ENCODE assay signal across 1 cellular context in the genomic region with DNA sequence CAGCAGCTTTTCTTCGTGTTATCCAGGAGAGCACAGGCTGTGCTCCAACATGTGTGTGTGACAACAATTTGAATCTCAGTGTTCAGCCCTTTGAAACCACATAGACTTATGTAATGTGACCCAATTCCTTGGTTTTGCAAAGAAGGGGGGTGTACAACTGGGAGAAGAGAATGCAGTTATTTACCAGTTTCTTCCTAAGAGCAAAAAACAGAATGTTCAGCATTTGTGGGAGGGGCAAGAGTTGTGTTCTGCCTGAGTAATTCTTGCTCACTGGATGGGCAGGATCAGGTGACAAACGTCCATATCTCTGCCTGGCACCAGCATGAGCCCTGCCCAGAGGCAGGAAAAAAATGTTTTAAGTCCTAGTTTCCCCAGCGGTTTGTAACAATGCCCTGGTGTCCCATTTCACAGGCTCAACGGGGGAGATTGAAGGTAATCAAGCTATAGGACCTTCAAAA.
TF ChIP-seq lines count a peak whose summit lies in the region.

No MANE protein-coding gene starts in this region.

TF ChIP-seq in WTC11, 78 proteins besides CTCF, POLR2A, EP300 and RAD21 (continued from another document):
- TF ChIP-seq, protein P1, sequence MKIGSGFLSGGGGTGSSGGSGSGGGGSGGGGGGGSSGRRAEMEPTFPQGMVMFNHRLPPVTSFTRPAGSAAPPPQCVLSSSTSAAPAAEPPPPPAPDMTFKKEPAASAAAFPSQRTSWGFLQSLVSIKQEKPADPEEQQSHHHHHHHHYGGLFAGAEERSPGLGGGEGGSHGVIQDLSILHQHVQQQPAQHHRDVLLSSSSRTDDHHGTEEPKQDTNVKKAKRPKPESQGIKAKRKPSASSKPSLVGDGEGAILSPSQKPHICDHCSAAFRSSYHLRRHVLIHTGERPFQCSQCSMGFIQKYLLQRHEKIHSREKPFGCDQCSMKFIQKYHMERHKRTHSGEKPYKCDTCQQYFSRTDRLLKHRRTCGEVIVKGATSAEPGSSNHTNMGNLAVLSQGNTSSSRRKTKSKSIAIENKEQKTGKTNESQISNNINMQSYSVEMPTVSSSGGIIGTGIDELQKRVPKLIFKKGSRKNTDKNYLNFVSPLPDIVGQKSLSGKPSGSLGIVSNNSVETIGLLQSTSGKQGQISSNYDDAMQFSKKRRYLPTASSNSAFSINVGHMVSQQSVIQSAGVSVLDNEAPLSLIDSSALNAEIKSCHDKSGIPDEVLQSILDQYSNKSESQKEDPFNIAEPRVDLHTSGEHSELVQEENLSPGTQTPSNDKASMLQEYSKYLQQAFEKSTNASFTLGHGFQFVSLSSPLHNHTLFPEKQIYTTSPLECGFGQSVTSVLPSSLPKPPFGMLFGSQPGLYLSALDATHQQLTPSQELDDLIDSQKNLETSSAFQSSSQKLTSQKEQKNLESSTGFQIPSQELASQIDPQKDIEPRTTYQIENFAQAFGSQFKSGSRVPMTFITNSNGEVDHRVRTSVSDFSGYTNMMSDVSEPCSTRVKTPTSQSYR (CRISPR knock-in tag; IDR thresholded peaks at IDR 0.05): no peak
- TF ChIP-seq, protein P2, sequence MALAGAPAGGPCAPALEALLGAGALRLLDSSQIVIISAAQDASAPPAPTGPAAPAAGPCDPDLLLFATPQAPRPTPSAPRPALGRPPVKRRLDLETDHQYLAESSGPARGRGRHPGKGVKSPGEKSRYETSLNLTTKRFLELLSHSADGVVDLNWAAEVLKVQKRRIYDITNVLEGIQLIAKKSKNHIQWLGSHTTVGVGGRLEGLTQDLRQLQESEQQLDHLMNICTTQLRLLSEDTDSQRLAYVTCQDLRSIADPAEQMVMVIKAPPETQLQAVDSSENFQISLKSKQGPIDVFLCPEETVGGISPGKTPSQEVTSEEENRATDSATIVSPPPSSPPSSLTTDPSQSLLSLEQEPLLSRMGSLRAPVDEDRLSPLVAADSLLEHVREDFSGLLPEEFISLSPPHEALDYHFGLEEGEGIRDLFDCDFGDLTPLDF (CRISPR knock-in tag; IDR thresholded peaks at IDR 0.05): no peak
- no peak for TF ChIP-seq SP1 (CRISPR knock-in tag; conservative IDR thresholded peaks at IDR 0.05)
- TF ChIP-seq CREB1 (CRISPR knock-in tag; IDR thresholded peaks at IDR 0.05): no peak
- TF ChIP-seq SMAD4 (CRISPR knock-in tag; IDR thresholded peaks at IDR 0.05): no peak
- TF ChIP-seq ATF1 (CRISPR knock-in tag; IDR thresholded peaks at IDR 0.05): no peak
- no peak for TF ChIP-seq HMGXB4 (CRISPR knock-in tag; IDR thresholded peaks at IDR 0.05)
- TF ChIP-seq MYBL2 (CRISPR knock-in tag; IDR thresholded peaks at IDR 0.05): no peak
